In the genomic region with DNA sequence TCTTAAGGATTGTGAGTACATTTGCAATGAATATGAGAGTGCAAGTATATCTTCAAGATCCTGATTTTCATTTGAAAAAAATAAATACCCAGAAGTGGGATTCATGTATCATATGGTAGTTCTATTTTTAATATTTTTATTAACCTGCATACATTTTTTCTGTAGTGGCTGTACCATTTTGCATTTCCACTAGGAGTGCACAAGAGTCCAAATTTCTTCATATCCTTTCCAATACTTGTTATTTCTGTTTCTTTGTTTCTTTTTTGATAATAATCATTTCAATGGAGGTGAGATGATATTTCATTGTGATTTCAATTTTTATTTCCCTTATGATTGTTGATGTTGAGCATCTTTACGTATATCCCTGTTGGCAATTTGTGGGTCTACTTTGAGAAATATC, we compare ENCODE assay signal across 21 cellular contexts.
DNase-seq lines count a peak whose midpoint lies in the region; ATAC-seq and TF ChIP-seq lines count a peak whose summit lies in the region.
"Had no signal": no experiment of that assay in that cellular context is flagged by ENCODE, and none has a peak within 500 bp of the region (broad histone marks: within the 10 kb centered on the region; RNA-seq: fewer than 3 reads in every experiment).

No MANE protein-coding gene starts in this region.

- POLR2A ChIA-PET in HCT116 (lab: Charles Lee), result no interaction called here
- POLR2A ChIA-PET in PC-9 (lab: Charles Lee; ENCODE audit: unreplicated experiment), result no interaction called here

- H3K4me3 ChIP-seq in HCT116 (replicated peaks in 1 of 2; ENCODE audit: low read depth in 1 of 2, low read length in 2 of 2) (no peak overlapping the region), PC-9 (no peak overlapping the region), fibroblast of pulmonary artery (replicated peaks; ENCODE audit: low read depth, low read length) (no peak overlapping the region)
- H3K4me3 ChIP-seq: skin epidermis had no signal

- BruUV-seq in HCT116 (replicated peaks; lab: Mats Ljungman, UMichigan) (no TSS peak), PC-9 (replicated peaks; lab: Mats Ljungman, UMichigan) (no TSS peak)

- H3K4me1 ChIP-seq in HCT116 (ENCODE audit: control insufficient read depth in 1 of 2, insufficient read depth in 2 of 2, low read length in 2 of 2), result no peaks in the 10 kb centered on the region
- H3K4me1 ChIP-seq in PC-9 (replicated peaks; ENCODE audit: insufficient read depth), result no peaks in the 10 kb centered on the region

- TF ChIP-seq CTCF in 22Rv1 (IDR thresholded peaks at IDR 0.05) (peak; percentile 49), HCT116 (IDR thresholded peaks at IDR 0.05 in 2 of 3, conservative IDR thresholded peaks at IDR 0.05 in 1 of 3; ENCODE audit: borderline replicate concordance in 1 of 3, insufficient read depth in 1 of 3, low read depth in 2 of 3, low read length in 2 of 3) (peak in 2 of 3 experiments; percentile 14 to 28; a peak in 3 of 6 replicates), PC-9 (conservative IDR thresholded peaks at IDR 0.05) (peak; percentile 70), fibroblast of pulmonary artery (IDR thresholded peaks at IDR 0.05; ENCODE audit: low read length, missing control alignments) (peak; percentile 52)

- H3K27ac ChIP-seq in 22Rv1 (no peak overlapping the region), HCT116 (ENCODE audit: low read depth, low read length) (no peak overlapping the region), PC-9 (no peak overlapping the region)
- H3K27ac ChIP-seq: skin epidermis had no signal

- H3K4me2 ChIP-seq in HCT116 (ENCODE audit: low read length) (no peak overlapping the region), PC-9 (no peak overlapping the region)

- no peak for ATAC-seq in HCT116
- no peak for ATAC-seq in HG02798 (IDR thresholded peaks at IDR 0.05; ENCODE audit: poor library complexity, unreplicated experiment)
- no peak for ATAC-seq in GM19455 (IDR thresholded peaks at IDR 0.05; ENCODE audit: unreplicated experiment)
- ATAC-seq in HG03354 (IDR thresholded peaks at IDR 0.05; ENCODE audit: poor library complexity, severe bottlenecking, unreplicated experiment), result no peak
- ATAC-seq: activated naive CD8-positive, alpha-beta T cell treated with anti-CD3 and anti-CD28 coated beads, Interleukin-2, amount 50 U/mL, for 24 hours had no signal

- CTCF ChIA-PET in HCT116 (lab: Charles Lee), result no interaction called here
- CTCF ChIA-PET in PC-9 (lab: Charles Lee), result no interaction called here

- TF ChIP-seq POLR2A in HCT116 (IDR thresholded peaks at IDR 0.05; ENCODE audit: borderline replicate concordance, extremely low read depth, insufficient read depth, insufficient read length), result no peak

- H3K9me3 ChIP-seq in HCT116 (ENCODE audit: control insufficient read depth in 1 of 2, insufficient read depth in 1 of 2, low read depth in 1 of 2, low read length in 2 of 2) (peaks cover 0 to 7% of the 10 kb centered on the region in 2 experiments; a peak in 2 of 4 replicates), PC-9 (ENCODE audit: insufficient read depth, low read depth) (no peaks in the 10 kb centered on the region; the same call in 1 of the 2 replicates)

- no peaks in the 10 kb centered on the region; the same call in 1 of the 2 replicates for H4K20me1 ChIP-seq in HCT116 (ENCODE audit: insufficient read depth)
- no peaks in the 10 kb centered on the region; the same call in 1 of the 2 replicates for H4K20me1 ChIP-seq in PC-9 (ENCODE audit: insufficient read depth)

- no peaks in the 10 kb centered on the region for H3K36me3 ChIP-seq in HCT116 (ENCODE audit: control insufficient read depth in 1 of 2, insufficient read depth in 2 of 2, low read length in 2 of 2)
- no peaks in the 10 kb centered on the region for H3K36me3 ChIP-seq in PC-9 (ENCODE audit: low read depth)

- H3K9me2 ChIP-seq in HCT116 (ENCODE audit: insufficient read depth) (no peaks in the 10 kb centered on the region), PC-9 (ENCODE audit: insufficient read depth) (no peaks in the 10 kb centered on the region; the same call in 1 of the 2 replicates)

- H3K79me2 ChIP-seq in HCT116 (ENCODE audit: insufficient read depth, low read length), result no peaks in the 10 kb centered on the region
- no peaks in the 10 kb centered on the region for H3K79me2 ChIP-seq in PC-9 (ENCODE audit: low read depth)

- H2AFZ ChIP-seq in HCT116 (ENCODE audit: low read depth, low read length, poor library complexity, severe bottlenecking) (no peak overlapping the region), PC-9 (no peak overlapping the region)

- H3K27me3 ChIP-seq in HCT116 (ENCODE audit: insufficient read depth, low read length), result no peaks in the 10 kb centered on the region
- H3K27me3 ChIP-seq in PC-9 (ENCODE audit: insufficient read depth, low read depth), result no peaks in the 10 kb centered on the region

- RAD21 ChIA-PET in HCT116 (lab: Charles Lee; ENCODE audit: low non-redundant PET in 1 of 2, low total read pairs in 2 of 2, uncharacterized antibody in 2 of 2, unreplicated experiment in 2 of 2), result no interaction called here

- H3F3A ChIP-seq in PC-9 (ENCODE audit: insufficient read depth, low read depth), result no peaks in the 10 kb centered on the region

- DNase-seq in HCT116 (ENCODE audit: low read depth, low spot score) (no peak), PC-9 (no peak), fibroblast of pulmonary artery (ENCODE audit: low read depth) (peak; percentile 7), activated T-cell treated with anti-CD3 and anti-CD28 coated beads for 4 hours (no peak)
- DNase-seq: activated CD4-positive, CD25-positive, alpha-beta regulatory T cell treated with anti-CD3 and anti-CD28 coated beads, Interleukin-2, amount 50 U/mL, for 72 hours; activated naive CD8-positive, alpha-beta T cell treated with anti-CD3 and anti-CD28 coated beads, Interleukin-2, amount 50 U/mL, for 24 hours; CD8-positive, alpha-beta memory T cell; effector CD4-positive, alpha-beta T cell; EL; islet precursor cell; mammary epithelial cell; naive B cell; NCI-H1694; NCI-H446 treated with DMSO at 0.1 percent for 48 hours; stimulated activated CD4-positive, alpha-beta T cell treated with anti-CD3 and anti-CD28 coated beads, Interleukin-4, amount 100 ng/mL, for 24 hours; T-helper 2 cell had no signal

- intact Hi-C loops in HCT116 (cut with micrococcal nuclease), result no loop called here
- intact Hi-C loops in PC-9 (cut with micrococcal nuclease; ENCODE audit: unreplicated experiment), result no loop called here

- H3K9ac ChIP-seq in HCT116 (ENCODE audit: low read length), result no peak overlapping the region

- TF ChIP-seq RAD21 in HCT116 (IDR thresholded peaks at IDR 0.05; ENCODE audit: low read depth), result no peak

TF ChIP-seq in HCT116, 20 proteins besides CTCF, POLR2A, EP300 and RAD21 (continues in another document):
- TF ChIP-seq, protein P1, sequence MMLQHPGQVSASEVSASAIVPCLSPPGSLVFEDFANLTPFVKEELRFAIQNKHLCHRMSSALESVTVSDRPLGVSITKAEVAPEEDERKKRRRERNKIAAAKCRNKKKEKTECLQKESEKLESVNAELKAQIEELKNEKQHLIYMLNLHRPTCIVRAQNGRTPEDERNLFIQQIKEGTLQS (IDR thresholded peaks at IDR 0.05), result no peak
- TF ChIP-seq ZFX (IDR thresholded peaks at IDR 0.05) (no peak), YY1 (IDR thresholded peaks at IDR 0.05; ENCODE audit: extremely low read depth, insufficient replicate concordance, low read depth, low read length) (no peak), TCF7L2 (IDR thresholded peaks at IDR 0.05; ENCODE audit: borderline replicate concordance, extremely low read depth, insufficient read depth, insufficient read length) (no peak), EGR1 (IDR thresholded peaks at IDR 0.05; ENCODE audit: low read depth) (no peak), POLR2AphosphoS5 (IDR thresholded peaks at IDR 0.05; ENCODE audit: low read depth, low read length) (no peak), JUND (IDR thresholded peaks at IDR 0.05) (no peak), SP1 (IDR thresholded peaks at IDR 0.05; ENCODE audit: low read depth) (no peak), EZH2 (IDR thresholded peaks at IDR 0.05) (no peak), ZNF274 (IDR thresholded peaks at IDR 0.05; ENCODE audit: low read depth, low read length) (no peak), EZH2phosphoT487 (IDR thresholded peaks at IDR 0.05; ENCODE audit: borderline replicate concordance) (no peak), CEBPB (IDR thresholded peaks at IDR 0.05; ENCODE audit: low read depth) (no peak), FOSL1 (IDR thresholded peaks at IDR 0.05; ENCODE audit: low read depth) (no peak), SRF (IDR thresholded peaks at IDR 0.05; ENCODE audit: low read depth) (no peak)
- TF ChIP-seq, protein P2, sequence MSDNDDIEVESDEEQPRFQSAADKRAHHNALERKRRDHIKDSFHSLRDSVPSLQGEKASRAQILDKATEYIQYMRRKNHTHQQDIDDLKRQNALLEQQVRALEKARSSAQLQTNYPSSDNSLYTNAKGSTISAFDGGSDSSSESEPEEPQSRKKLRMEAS (IDR thresholded peaks at IDR 0.05), result no peak
- TF ChIP-seq, protein P3, sequence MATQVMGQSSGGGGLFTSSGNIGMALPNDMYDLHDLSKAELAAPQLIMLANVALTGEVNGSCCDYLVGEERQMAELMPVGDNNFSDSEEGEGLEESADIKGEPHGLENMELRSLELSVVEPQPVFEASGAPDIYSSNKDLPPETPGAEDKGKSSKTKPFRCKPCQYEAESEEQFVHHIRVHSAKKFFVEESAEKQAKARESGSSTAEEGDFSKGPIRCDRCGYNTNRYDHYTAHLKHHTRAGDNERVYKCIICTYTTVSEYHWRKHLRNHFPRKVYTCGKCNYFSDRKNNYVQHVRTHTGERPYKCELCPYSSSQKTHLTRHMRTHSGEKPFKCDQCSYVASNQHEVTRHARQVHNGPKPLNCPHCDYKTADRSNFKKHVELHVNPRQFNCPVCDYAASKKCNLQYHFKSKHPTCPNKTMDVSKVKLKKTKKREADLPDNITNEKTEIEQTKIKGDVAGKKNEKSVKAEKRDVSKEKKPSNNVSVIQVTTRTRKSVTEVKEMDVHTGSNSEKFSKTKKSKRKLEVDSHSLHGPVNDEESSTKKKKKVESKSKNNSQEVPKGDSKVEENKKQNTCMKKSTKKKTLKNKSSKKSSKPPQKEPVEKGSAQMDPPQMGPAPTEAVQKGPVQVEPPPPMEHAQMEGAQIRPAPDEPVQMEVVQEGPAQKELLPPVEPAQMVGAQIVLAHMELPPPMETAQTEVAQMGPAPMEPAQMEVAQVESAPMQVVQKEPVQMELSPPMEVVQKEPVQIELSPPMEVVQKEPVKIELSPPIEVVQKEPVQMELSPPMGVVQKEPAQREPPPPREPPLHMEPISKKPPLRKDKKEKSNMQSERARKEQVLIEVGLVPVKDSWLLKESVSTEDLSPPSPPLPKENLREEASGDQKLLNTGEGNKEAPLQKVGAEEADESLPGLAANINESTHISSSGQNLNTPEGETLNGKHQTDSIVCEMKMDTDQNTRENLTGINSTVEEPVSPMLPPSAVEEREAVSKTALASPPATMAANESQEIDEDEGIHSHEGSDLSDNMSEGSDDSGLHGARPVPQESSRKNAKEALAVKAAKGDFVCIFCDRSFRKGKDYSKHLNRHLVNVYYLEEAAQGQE (IDR thresholded peaks at IDR 0.05; ENCODE audit: low read depth), result no peak
